In genomic region chr5:168468836-168469235, GRCh38 we compare ENCODE assay signal across 15 cellular contexts. TPM values are rescaled to one million over a fixed set of nuclear protein-coding genes. Genes with fewer than 3 reads are reported as not detected.
DNase-seq lines count a peak whose midpoint lies in the region; ATAC-seq and TF ChIP-seq lines count a peak whose summit lies in the region.
"Had no signal": no experiment of that assay in that cellular context is flagged by ENCODE, and none has a peak within 500 bp of the region (broad histone marks: within the 10 kb centered on the region; RNA-seq: fewer than 3 reads in every experiment).

No MANE protein-coding gene starts in this region.

- H3K4me3 ChIP-seq in cardiac fibroblast (replicated peaks in 1 of 2; ENCODE audit: low read depth in 2 of 2, low read length in 2 of 2): no peak overlapping the region
- H3K4me3 ChIP-seq in coronary artery: no peak overlapping the region
- H3K4me3 ChIP-seq: right atrium auricular region had no signal

- H3K9me3 Mint-ChIP-seq in stimulated activated memory B cell treated with anti-CD40 and anti-IgM and Interleukin-4, amounts not matched to agents 10 μg/mL and 1 μg/mL and 100 μg/mL, for 72 hours: no peaks in the 10 kb centered on the region
- H3K9me3 Mint-ChIP-seq: activated T-helper 17 cell treated with anti-CD3 and anti-CD28 coated beads, Interleukin-2, amount 50 U/mL, for 72 hours; central memory CD8-positive, alpha-beta T cell had no signal

- no peaks in the 10 kb centered on the region for H3K4me1 Mint-ChIP-seq in stimulated activated memory B cell treated with anti-CD40 and anti-IgM and Interleukin-4, amounts not matched to agents 10 μg/mL and 1 μg/mL and 100 μg/mL, for 72 hours

- H3K27ac ChIP-seq in coronary artery: no peak overlapping the region
- H3K27ac ChIP-seq: neutrophil, right atrium auricular region had no signal

- H3K4me3 Mint-ChIP-seq in stimulated activated memory B cell treated with anti-CD40 and anti-IgM and Interleukin-4, amounts not matched to agents 10 μg/mL and 1 μg/mL and 100 μg/mL, for 72 hours: no peak overlapping the region
- H3K4me3 Mint-ChIP-seq: activated T-helper 17 cell treated with anti-CD3 and anti-CD28 coated beads, Interleukin-2, amount 50 U/mL, for 72 hours; central memory CD8-positive, alpha-beta T cell had no signal

- H3K27me3 Mint-ChIP-seq in stimulated activated memory B cell treated with anti-CD40 and anti-IgM and Interleukin-4, amounts not matched to agents 10 μg/mL and 1 μg/mL and 100 μg/mL, for 72 hours: no peaks in the 10 kb centered on the region
- H3K27me3 Mint-ChIP-seq: activated T-helper 17 cell treated with anti-CD3 and anti-CD28 coated beads, Interleukin-2, amount 50 U/mL, for 72 hours; central memory CD8-positive, alpha-beta T cell had no signal

- no peak overlapping the region for H3K27ac Mint-ChIP-seq in stimulated activated memory B cell treated with anti-CD40 and anti-IgM and Interleukin-4, amounts not matched to agents 10 μg/mL and 1 μg/mL and 100 μg/mL, for 72 hours
- H3K27ac Mint-ChIP-seq: activated T-helper 17 cell treated with anti-CD3 and anti-CD28 coated beads, Interleukin-2, amount 50 U/mL, for 72 hours had no signal

- H3K36me3 Mint-ChIP-seq in stimulated activated memory B cell treated with anti-CD40 and anti-IgM and Interleukin-4, amounts not matched to agents 10 μg/mL and 1 μg/mL and 100 μg/mL, for 72 hours: no peaks in the 10 kb centered on the region

- peak; percentile 43 for DNase-seq in AG08396 (ENCODE audit: low spot score)
- peak; percentile 71 for DNase-seq in HT1080 (ENCODE audit: low read depth)
- peak; percentile 55 to 63 for DNase-seq in cardiac fibroblast (ENCODE audit: low read depth in 2 of 2)
- DNase-seq in myocyte (ENCODE audit: low read depth): peak; percentile 58
- DNase-seq in activated CD8-positive, alpha-beta memory T cell treated with anti-CD3 and anti-CD28 coated beads, Interleukin-2, amount 50 U/mL, for 48 hours: no peak
- no peak for DNase-seq in coronary artery (ENCODE audit: low spot score)
- DNase-seq: BE2C; effector memory CD4-positive, alpha-beta T cell had no signal

- no peak for TF ChIP-seq CTCF in cardiac fibroblast (IDR thresholded peaks at IDR 0.05; ENCODE audit: low read depth, low read length)
- no peak for TF ChIP-seq CTCF in coronary artery (IDR thresholded peaks at IDR 0.05)

- ATAC-seq in HG03097 (IDR thresholded peaks at IDR 0.05; ENCODE audit: low FRiP score, unreplicated experiment): no peak
- no peak for ATAC-seq in stimulated activated memory B cell treated with anti-CD40 and anti-IgM and Interleukin-4, amounts not matched to agents 10 μg/mL and 1 μg/mL and 100 μg/mL, for 72 hours
- ATAC-seq: activated T-helper 17 cell treated with anti-CD3 and anti-CD28 coated beads, Interleukin-2, amount 50 U/mL, for 72 hours; left lobe of liver had no signal

RNA-seq across cellular contexts. Expression of gene RARS1, which starts 17.4 kb away (rescaled TPM):
- 256 and 263 TPM in 2 replicates for total RNA-seq in HT1080 (2014; rRNA removed; shearing (Covaris generic))
- polyA plus RNA-seq in HT1080 (2015; cell fraction: cytosol; rRNA removed): 155 and 163 TPM in 2 replicates
- 335 and 363 TPM in 2 replicates for polyA plus RNA-seq in HT1080 (2015; cell fraction: nucleus; rRNA removed)
- 153 and 209 TPM in 2 replicates for total RNA-seq in myocyte
- polyA plus RNA-seq in myocyte (2012): 47.2 TPM

Comparison
In these comparisons a context has a peak if more than half of its experiments do, and no peak if none do; other contexts are left out.
1. DNase-seq: peak in AG08396 (single experiment), HT1080 (single experiment), cardiac fibroblast (2 of 2) and myocyte (single experiment); none in activated CD8-positive, alpha-beta memory T cell treated with anti-CD3 and anti-CD28 coated beads, Interleukin-2, amount 50 U/mL, for 48 hours (single experiment) and coronary artery (single experiment).